1 cellular context compared by ENCODE assay signal in genomic region chr4:156545003-156545785, GRCh38.
TF ChIP-seq lines count a peak whose summit lies in the region.

No MANE protein-coding gene starts in this region.

TF ChIP-seq in SK-N-SH treated with all-trans-retinoic acid at 6 μM for 48 hours, 23 proteins besides CTCF, POLR2A, EP300 and RAD21 (continued from another document):
- no peak for TF ChIP-seq POU6F1 (CRISPR knock-in tag; IDR thresholded peaks at IDR 0.05; ENCODE audit: borderline replicate concordance, low read depth)
- no peak for TF ChIP-seq TSHZ2 (CRISPR knock-in tag; IDR thresholded peaks at IDR 0.05)
